26 cellular contexts compared by ENCODE assay signal in genomic region chr16:10655415-10655977, GRCh38. TPM values are rescaled to one million over a fixed set of nuclear protein-coding genes. Genes with fewer than 3 reads are reported as not detected.
"Had no signal": no experiment of that assay in that cellular context is flagged by ENCODE, and none has a peak within 500 bp of the region (broad histone marks: within the 10 kb centered on the region; RNA-seq: fewer than 3 reads in every experiment).

No MANE protein-coding gene starts in this region.

- ATAC-seq: activated CD4-positive, alpha-beta T cell treated with anti-CD3 and anti-CD28 coated beads for 36 hours; activated CD8-positive, alpha-beta T cell treated with anti-CD3 and anti-CD28 coated beads for 36 hours; activated T-cell treated with anti-CD3 and anti-CD28 coated beads, Interleukin-2, amount 50 U/mL, for 72 hours had no signal

- DNase-seq: activated CD4-positive, alpha-beta T cell treated with anti-CD3 and anti-CD28 coated beads for 36 hours; activated CD8-positive, alpha-beta memory T cell treated with anti-CD3 and anti-CD28 coated beads, Interleukin-2, amount 50 U/mL, for 4 hours; activated CD8-positive, alpha-beta T cell treated with anti-CD3 and anti-CD28 coated beads for 36 hours; activated gamma-delta T cell treated with Interleukin-2 at 50 U/mL for 16 hours; activated naive CD4-positive, alpha-beta T cell treated with anti-CD3 and anti-CD28 coated beads, Interleukin-2, amount 10 ng/mL, durations not matched to agents 7 days and 5 days; activated naive CD8-positive, alpha-beta T cell treated with anti-CD3 and anti-CD28 coated beads for 36 hours; activated T-cell treated with anti-CD3 and anti-CD28 coated beads, Interleukin-2, amount 50 U/mL, for 72 hours; brain microvascular endothelial cell; cerebellar nuclear complex; Kasumi-1; KBM-7; NCI-H1048; NCI-H146; NCI-H1930; NCI-H2171; NCI-H2227 treated with DMSO at 0.1 percent for 48 hours; NCI-H446 treated with DMSO at 0.1 percent for 48 hours; NCI-H524 treated with DMSO at 0.1 percent for 48 hours; NCI-H82; T-helper 1 cell; WERI-Rb-1 had no signal

- H3K36me3 ChIP-seq: brain microvascular endothelial cell, WERI-Rb-1 had no signal

- H3K4me3 ChIP-seq: SK-N-MC had no signal

- FAIRE-seq: colon had no signal

- H3K27ac ChIP-seq: brain microvascular endothelial cell, SK-N-MC, WERI-Rb-1 had no signal

- H3K27me3 ChIP-seq: brain microvascular endothelial cell had no signal

RNA-seq across cellular contexts. Expression of gene TEKT5, which starts 39.2 kb away (rescaled TPM):
- total RNA-seq: activated naive CD8-positive, alpha-beta T cell treated with anti-CD3 and anti-CD28 coated beads for 36 hours; activated T-helper 2 cell treated with anti-CD3 and anti-CD28 coated beads, Interferon-gamma antibody, Interleukin-2, Interleukin-4, amounts not matched to agents 10 μg/mL and 5 μg/mL and 100 μg/mL, durations not matched to agents 14 hours and 24 hours and 36 hours; RPMI7951; T-helper 2 cell treated with Interferon-gamma antibody and Interleukin-4, amounts not matched to agents 100 ng/mL and 5 ng/mL, for 36 hours had no signal
